9 cellular contexts compared by ENCODE assay signal in the genomic region with DNA sequence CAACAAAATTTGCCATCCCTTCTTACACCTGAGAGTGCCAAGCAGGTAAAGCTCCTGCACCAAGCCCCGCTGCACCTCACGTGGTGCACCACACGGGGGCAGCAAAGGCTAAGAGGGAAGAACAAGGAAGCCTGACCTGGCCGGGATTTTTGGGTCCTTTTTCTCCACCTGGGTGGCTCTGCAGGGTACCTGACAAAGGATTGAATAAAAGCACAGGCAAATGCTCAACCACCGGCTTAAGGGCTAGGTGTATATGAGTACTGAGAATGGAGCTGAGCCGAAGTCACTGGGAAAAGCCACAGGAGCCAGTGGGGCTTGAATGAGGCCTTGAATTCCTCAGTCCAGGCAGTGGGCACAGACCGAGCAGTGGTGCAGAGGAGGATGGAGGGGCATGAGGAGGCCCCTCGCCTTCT. TPM values are rescaled to one million over a fixed set of nuclear protein-coding genes. Genes with fewer than 3 reads are reported as not detected.
DNase-seq lines count a peak whose midpoint lies in the region; ATAC-seq and TF ChIP-seq lines count a peak whose summit lies in the region.
"Had no signal": no experiment of that assay in that cellular context is flagged by ENCODE, and none has a peak within 500 bp of the region (broad histone marks: within the 10 kb centered on the region; RNA-seq: fewer than 3 reads in every experiment).

No MANE protein-coding gene starts in this region.

- in situ Hi-C loops in mammary epithelial cell (cut with MboI; ENCODE audit: low sequenced_read_pairs in 2 of 2), result loop anchor here in 1 of 2 donors (5.0 kb wide), 1 partner anchor 51 kb away; no protein-coding TSS in a partner anchor

- peak overlapping the region; percentile 19 for H2AFZ ChIP-seq in mammary epithelial cell (ENCODE audit: low read depth, low read length)

- H3K4me1 ChIP-seq in mammary epithelial cell (ENCODE audit: insufficient read depth, low read length), result no peaks in the 10 kb centered on the region

- no peaks in the 10 kb centered on the region for H3K27me3 ChIP-seq in mammary epithelial cell (ENCODE audit: insufficient read depth, low read length)

- dilution Hi-C loops in mammary epithelial cell (cut with HindIII; ENCODE audit: low sequenced_read_pairs), result no loop called here

- WGBS in mammary epithelial cell (ENCODE audit: low coverage, missing lambda C conversion rate), result 28% methylated on average over 8 of the region's 8 CpGs

- no peak overlapping the region for H3K9ac ChIP-seq in mammary epithelial cell (ENCODE audit: insufficient read depth, low read length)

- no TSS peak for BruUV-seq in mammary epithelial cell (replicated peaks; lab: Mats Ljungman, UMichigan)

- peak; percentile 28 for DNase-seq in AG10803 (ENCODE audit: low read depth)
- peak; percentile 67 for DNase-seq in NCI-H2029 (lab: John Stamatoyannopoulos, UW)
- DNase-seq in mammary epithelial cell, result peak; percentile 62
- DNase-seq in kidney glomerular epithelial cell (lab: John Stamatoyannopoulos, UW), result peak; percentile 30
- DNase-seq in stimulated activated CD4-positive, alpha-beta T cell treated with anti-CD3 and anti-CD28 coated beads, Interleukin-4, amount 100 ng/mL, for 1 hour, result peak; percentile 59
- no peak for DNase-seq in dedifferentiated amniotic fluid mesenchymal stem cell (ENCODE audit: extremely low spot score)
- DNase-seq: naive B cell had no signal

- CTCF ChIA-PET in mammary epithelial cell (lab: Charles Lee; ENCODE audit: low non-redundant PET), result interaction anchor here (0.5 to 1.1 kb wide), 4 partner anchors 37 to 72 kb away, joined by 3 to 5 read pairs (median 4); no protein-coding TSS in a partner anchor

- no peaks in the 10 kb centered on the region for H3K79me2 ChIP-seq in mammary epithelial cell (ENCODE audit: insufficient read depth, low read length)

- H3K4me3 ChIP-seq in AG10803 (ENCODE audit: low read length) (no peak overlapping the region), mammary epithelial cell (replicated peaks in 1 of 3; ENCODE audit: insufficient read depth in 1 of 3, low read depth in 2 of 3, low read length in 3 of 3) (no peak overlapping the region)

- no peaks in the 10 kb centered on the region for H3K9me3 ChIP-seq in mammary epithelial cell (replicated peaks; ENCODE audit: insufficient read depth, low read length)

- H3K4me2 ChIP-seq in mammary epithelial cell (ENCODE audit: insufficient read depth, low read depth, low read length), result no peak overlapping the region

- intact Hi-C loops in mammary epithelial cell (cut with micrococcal nuclease), result loop anchor here (1.0 to 5.0 kb wide), 13 partner anchors 28 to 324 kb away; partner anchors contain the start of gene ZNF697

- no peaks in the 10 kb centered on the region for H3K36me3 ChIP-seq in mammary epithelial cell (ENCODE audit: insufficient read depth, low read length)

- H3K27ac ChIP-seq in VCaP, result no peak overlapping the region
- no peak overlapping the region for H3K27ac ChIP-seq in mammary epithelial cell (ENCODE audit: insufficient read depth, low read depth, low read length)

- peak; percentile 87 for TF ChIP-seq CTCF in AG10803 (conservative IDR thresholded peaks at IDR 0.05; ENCODE audit: low read length)
- TF ChIP-seq CTCF in VCaP (conservative IDR thresholded peaks at IDR 0.05), result peak; percentile 97
- peak; percentile 97 to 98 for TF ChIP-seq CTCF in mammary epithelial cell (conservative IDR thresholded peaks at IDR 0.05 in 1 of 2, IDR thresholded peaks at IDR 0.05 in 1 of 2; ENCODE audit: extremely low read depth in 1 of 2, insufficient read depth in 1 of 2, low read depth in 1 of 2, low read length in 2 of 2)

- H4K20me1 ChIP-seq in mammary epithelial cell (ENCODE audit: insufficient read depth, low read length), result no peaks in the 10 kb centered on the region

- peak; percentile 57 for ATAC-seq in GM19351 (IDR thresholded peaks at IDR 0.05; ENCODE audit: unreplicated experiment)

RNA-seq across cellular contexts. Expression of gene ZNF697, which starts 36.4 kb away (rescaled TPM):
- 1 to 10 TPM; 7.3 to 9.4 TPM for total RNA-seq in mammary epithelial cell
- polyA plus RNA-seq in mammary epithelial cell, result 1.8 TPM
- 5.2 TPM for polyA minus RNA-seq in mammary epithelial cell
